In genomic region chr2:48398285-48399135, GRCh38 we compare ENCODE assay signal across 11 cellular contexts. TPM values are rescaled to one million over a fixed set of nuclear protein-coding genes. Genes with fewer than 3 reads are reported as not detected.
DNase-seq lines count a peak whose midpoint lies in the region; ATAC-seq, FAIRE-seq and TF ChIP-seq lines count a peak whose summit lies in the region.
"Had no signal": no experiment of that assay in that cellular context is flagged by ENCODE, and none has a peak within 500 bp of the region (broad histone marks: within the 10 kb centered on the region; RNA-seq: fewer than 3 reads in every experiment).

No MANE protein-coding gene starts in this region.

- CTCF ChIA-PET in HEK293 (lab: Yijun Ruan, JAX), result interaction anchor here (1.0 kb wide), 1 partner anchor 72 kb away, joined by 3 read pairs; no protein-coding TSS in a partner anchor

- no peak overlapping the region for H3K4me3 Mint-ChIP-seq in nephron
- no peak overlapping the region for H3K4me3 Mint-ChIP-seq in mesothelial cell of epicardium

- H3K4me1 Mint-ChIP-seq in nephron (no peaks in the 10 kb centered on the region), mesothelial cell of epicardium (peaks cover 13% of the 10 kb centered on the region)

- peak overlapping the region in 2 of 3 experiments; percentile 25 to 37 for H3K27ac Mint-ChIP-seq in nephron
- no peak overlapping the region for H3K27ac Mint-ChIP-seq in mesothelial cell of epicardium

- H3K9me3 Mint-ChIP-seq in nephron, result peaks cover 4% of the 10 kb centered on the region
- peaks cover 4% of the 10 kb centered on the region for H3K9me3 Mint-ChIP-seq in mesothelial cell of epicardium

- H3K27me3 Mint-ChIP-seq in nephron (ENCODE audit: low read depth) (no peaks in the 10 kb centered on the region), mesothelial cell of epicardium (ENCODE audit: low read depth) (no peaks in the 10 kb centered on the region)

- no peak for TF ChIP-seq CTCF in HEK293 (tag by site-specific recombination; IDR thresholded peaks at IDR 0.05)
- TF ChIP-seq CTCF in bronchial epithelial cell (IDR thresholded peaks at IDR 0.05; ENCODE audit: insufficient read depth, low read length, severe bottlenecking), result no peak
- TF ChIP-seq CTCF in nephron (IDR thresholded peaks at IDR 0.05; ENCODE audit: unreplicated experiment in 3 of 3), result no peak
- TF ChIP-seq CTCF in left lung (IDR thresholded peaks at IDR 0.05), result no peak
- TF ChIP-seq CTCF in mesothelial cell of epicardium (IDR thresholded peaks at IDR 0.05; ENCODE audit: unreplicated experiment), result no peak

- intact Hi-C loops in left lung (cut with DNase I), result no loop called here

- no peak for FAIRE-seq in bronchial epithelial cell (lab: Jason Lieb, UNC)
- FAIRE-seq: kidney, pancreas had no signal

- H3K9me3 ChIP-seq in HEK293 (ENCODE audit: control insufficient read depth, insufficient read depth, low read depth, low read length) (no peaks in the 10 kb centered on the region), left lung (no peaks in the 10 kb centered on the region)
- H3K9me3 ChIP-seq: ascending aorta, pancreas had no signal

- H3K27ac ChIP-seq in HEK293 (ENCODE audit: extremely low read depth, low read depth, low read length) (no peak overlapping the region), left lung (no peak overlapping the region)
- H3K27ac ChIP-seq: ascending aorta, pancreas had no signal

- ATAC-seq in left lung, result no peak
- ATAC-seq: pancreas had no signal

- DNase-seq in NCI-H187 treated with DMSO at 0.1 percent for 48 hours (lab: John Stamatoyannopoulos, UW), result peak; percentile 74
- peak; percentile 35 for DNase-seq in bronchial epithelial cell (ENCODE audit: low read depth)
- DNase-seq in left lung, result no peak
- no peak for DNase-seq in mesothelial cell of epicardium (ENCODE audit: low spot score in 2 of 2, unreplicated experiment in 2 of 2)
- no peak for DNase-seq in cortex of kidney (lab: John Stamatoyannopoulos, UW)
- no peak for DNase-seq in activated effector memory CD4-positive, alpha-beta T cell treated with anti-CD3 and anti-CD28 coated beads, Interleukin-2, amount 50 U/mL, for 16 hours
- DNase-seq: kidney, pancreas had no signal

- POLR2A ChIA-PET in HEK293 (lab: Yijun Ruan, JAX), result no interaction called here

- H3K36me3 Mint-ChIP-seq in nephron (ENCODE audit: low read depth) (no peaks in the 10 kb centered on the region), mesothelial cell of epicardium (no peaks in the 10 kb centered on the region)

- no peaks in the 10 kb centered on the region for H3K36me3 ChIP-seq in HEK293 (ENCODE audit: control insufficient read depth in 2 of 2, insufficient read depth in 1 of 2, low read length in 2 of 2)
- no peaks in the 10 kb centered on the region for H3K36me3 ChIP-seq in bronchial epithelial cell (ENCODE audit: control insufficient read depth, insufficient read depth, low read length)
- H3K36me3 ChIP-seq in left lung, result no peaks in the 10 kb centered on the region
- H3K36me3 ChIP-seq: ascending aorta, pancreas had no signal

- H3K4me3 ChIP-seq in HEK293 (ENCODE audit: low read depth, low read length) (no peak overlapping the region), bronchial epithelial cell (ENCODE audit: low read depth, low read length) (no peak overlapping the region), left lung (no peak overlapping the region)
- H3K4me3 ChIP-seq: ascending aorta, pancreas had no signal

- no peaks in the 10 kb centered on the region for H3K27me3 ChIP-seq in bronchial epithelial cell (ENCODE audit: control insufficient read depth, insufficient read depth, low read length)
- no peaks in the 10 kb centered on the region for H3K27me3 ChIP-seq in left lung
- H3K27me3 ChIP-seq: ascending aorta had no signal

- peaks cover 3% of the 10 kb centered on the region; the same call in 1 of the 2 replicates for H3K4me1 ChIP-seq in HEK293 (ENCODE audit: control insufficient read depth, insufficient read depth, low read length)
- peaks cover 0 to 8% of the 10 kb centered on the region in 2 donors for H3K4me1 ChIP-seq in left lung
- H3K4me1 ChIP-seq: ascending aorta, pancreas had no signal

TF ChIP-seq in HEK293, 187 proteins besides CTCF, POLR2A, EP300 and RAD21:
- TF ChIP-seq, protein P1, sequence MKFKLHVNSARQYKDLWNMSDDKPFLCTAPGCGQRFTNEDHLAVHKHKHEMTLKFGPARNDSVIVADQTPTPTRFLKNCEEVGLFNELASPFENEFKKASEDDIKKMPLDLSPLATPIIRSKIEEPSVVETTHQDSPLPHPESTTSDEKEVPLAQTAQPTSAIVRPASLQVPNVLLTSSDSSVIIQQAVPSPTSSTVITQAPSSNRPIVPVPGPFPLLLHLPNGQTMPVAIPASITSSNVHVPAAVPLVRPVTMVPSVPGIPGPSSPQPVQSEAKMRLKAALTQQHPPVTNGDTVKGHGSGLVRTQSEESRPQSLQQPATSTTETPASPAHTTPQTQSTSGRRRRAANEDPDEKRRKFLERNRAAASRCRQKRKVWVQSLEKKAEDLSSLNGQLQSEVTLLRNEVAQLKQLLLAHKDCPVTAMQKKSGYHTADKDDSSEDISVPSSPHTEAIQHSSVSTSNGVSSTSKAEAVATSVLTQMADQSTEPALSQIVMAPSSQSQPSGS (tag by site-specific recombination; IDR thresholded peaks at IDR 0.05; ENCODE audit: low read depth), result peak; percentile 59; the same call in 1 of the 2 replicates
- TF ChIP-seq SP2 (tag by site-specific recombination; IDR thresholded peaks at IDR 0.05) (peak; percentile 43), ZNF629 (tag by site-specific recombination; IDR thresholded peaks at IDR 0.05) (no peak)

RNA-seq across cellular contexts. Expression of gene PPP1R21, which starts 42.1 kb away (rescaled TPM):
- total RNA-seq in bronchial epithelial cell (10.0 and 15.9 TPM in 2 replicates), left lung (10 to 100 TPM; 26.2 to 26.4 TPM), mesothelial cell of epicardium (33.0 to 36.2 TPM (median 34.1 TPM) in 3 replicates)

Comparison
In these comparisons a context has a peak if more than half of its experiments do, and no peak if none do; other contexts are left out.
1. DNase-seq: peak in NCI-H187 treated with DMSO at 0.1 percent for 48 hours (single experiment) and bronchial epithelial cell (single experiment); none in left lung (0 of 2), mesothelial cell of epicardium (0 of 2), cortex of kidney (single experiment) and activated effector memory CD4-positive, alpha-beta T cell treated with anti-CD3 and anti-CD28 coated beads, Interleukin-2, amount 50 U/mL, for 16 hours (single experiment).